In the genomic region with DNA sequence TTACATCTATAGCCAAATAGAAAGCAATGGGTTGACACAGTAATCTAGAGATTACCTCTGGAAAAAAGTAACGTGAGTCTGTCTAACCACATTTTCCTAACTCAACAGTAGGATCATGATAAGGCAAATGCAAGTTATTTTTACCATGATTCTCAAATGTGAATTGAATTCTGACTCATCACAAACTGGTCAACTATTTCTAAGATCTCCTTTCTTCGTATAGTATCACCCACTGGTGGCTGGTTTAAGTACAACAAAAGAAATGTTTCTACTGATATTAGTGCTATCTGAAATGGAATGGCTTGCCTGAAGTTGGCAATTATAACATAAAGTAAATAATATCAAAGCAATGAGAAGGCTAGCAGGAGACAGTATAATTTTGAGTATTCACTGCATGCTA, we compare ENCODE assay signal across 12 cellular contexts.
DNase-seq lines count a peak whose midpoint lies in the region; ATAC-seq, FAIRE-seq and TF ChIP-seq lines count a peak whose summit lies in the region.
"Had no signal": no experiment of that assay in that cellular context is flagged by ENCODE, and none has a peak within 500 bp of the region (broad histone marks: within the 10 kb centered on the region; RNA-seq: fewer than 3 reads in every experiment).

No MANE protein-coding gene starts in this region.

- H3K27me3 ChIP-seq in GM06990 (replicated peaks; ENCODE audit: control insufficient read depth, insufficient read depth, low read length) (no peaks in the 10 kb centered on the region), bronchial epithelial cell (ENCODE audit: control insufficient read depth, insufficient read depth, low read length) (no peaks in the 10 kb centered on the region), tibial artery (no peaks in the 10 kb centered on the region)

- intact Hi-C loops in tibial artery (cut with DNase I; ENCODE audit: low total_unique reads): loop anchor here (5.0 kb wide), 1 partner anchor 301 kb away; no protein-coding TSS in a partner anchor

- H3K4me3 ChIP-seq in GM06990 (replicated peaks; ENCODE audit: low read depth, low read length): no peak overlapping the region
- H3K4me3 ChIP-seq in bronchial epithelial cell (ENCODE audit: low read depth, low read length): no peak overlapping the region
- H3K4me3 ChIP-seq in tibial artery: no peak overlapping the region

- no peaks in the 10 kb centered on the region for H3K4me1 ChIP-seq in tibial artery

- no peak overlapping the region for H3K27ac ChIP-seq in tibial artery

- H3K9me3 ChIP-seq in tibial artery: no peaks in the 10 kb centered on the region

- TF ChIP-seq CTCF in GM06990 (IDR thresholded peaks at IDR 0.05; ENCODE audit: insufficient read depth, low read length, poor library complexity, severe bottlenecking) (peak; percentile 6), bronchial epithelial cell (IDR thresholded peaks at IDR 0.05; ENCODE audit: insufficient read depth, low read length, severe bottlenecking) (peak; percentile 16), tibial artery (IDR thresholded peaks at IDR 0.05) (peak in 1 of 2 experiments; percentile 28)

- H3K36me3 ChIP-seq in GM06990 (ENCODE audit: control insufficient read depth, insufficient read depth, low read length) (no peaks in the 10 kb centered on the region), bronchial epithelial cell (ENCODE audit: control insufficient read depth, insufficient read depth, low read length) (no peaks in the 10 kb centered on the region), tibial artery (no peaks in the 10 kb centered on the region)

- no peak for FAIRE-seq in bronchial epithelial cell (lab: Jason Lieb, UNC)

- DNase-seq in GM06990 (ENCODE audit: extremely low read depth, insufficient read length) (no peak), MV-4-11 (lab: John Stamatoyannopoulos, UW) (peak; percentile 1), bronchial epithelial cell (ENCODE audit: low read depth) (peak; percentile 64), myocyte (ENCODE audit: low read depth) (peak; percentile 73), NCI-H1436 (lab: John Stamatoyannopoulos, UW) (no peak), tibial artery (no peak)
- DNase-seq: activated CD4-positive, alpha-beta T cell treated with anti-CD3 and anti-CD28 coated beads, Interleukin-2, amount 50 U/mL, for 4 hours; aorta; naive thymus-derived CD8-positive, alpha-beta T cell; Right ventricle myocardium superior had no signal

- ATAC-seq in GM21367 (IDR thresholded peaks at IDR 0.05; ENCODE audit: unreplicated experiment): no peak
- ATAC-seq in GM19467 (IDR thresholded peaks at IDR 0.05; ENCODE audit: unreplicated experiment): no peak
- ATAC-seq: naive thymus-derived CD8-positive, alpha-beta T cell had no signal

Comparison
In these comparisons a context has a peak if more than half of its experiments do, and no peak if none do; other contexts are left out.
1. DNase-seq: peak in MV-4-11 (single experiment), bronchial epithelial cell (single experiment) and myocyte (single experiment); none in GM06990 (single experiment), NCI-H1436 (single experiment) and tibial artery (0 of 2).